ENCODE assay signal across 26 cellular contexts in the genomic region with DNA sequence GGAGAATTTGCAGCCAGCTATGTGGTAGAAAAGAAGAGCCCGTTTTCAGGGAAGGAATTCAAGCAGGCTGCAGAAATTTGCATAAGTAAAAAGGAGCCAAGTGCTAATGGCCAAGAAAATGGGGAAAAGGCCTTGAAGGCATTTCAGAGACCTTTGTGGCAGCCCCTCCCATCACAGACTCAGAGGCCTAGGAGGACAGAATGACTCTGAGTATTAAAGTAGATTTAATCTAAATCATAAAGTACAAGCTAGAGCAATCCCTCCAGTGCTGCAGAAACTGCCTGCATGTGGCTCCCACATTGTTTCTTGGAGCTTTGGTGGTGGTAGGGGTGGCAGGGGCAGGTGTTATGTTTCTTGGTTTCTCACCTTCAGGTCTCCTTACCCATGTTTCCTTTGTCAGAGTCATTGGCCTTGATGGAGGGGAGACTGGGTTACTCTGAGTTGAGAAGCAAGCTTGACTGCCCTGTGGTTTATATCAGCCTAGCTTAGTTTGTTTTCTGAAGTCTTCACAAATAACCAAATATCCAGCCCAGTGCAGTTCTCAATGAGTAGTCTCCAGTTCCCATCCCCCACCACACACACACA. TPM values are rescaled to one million over a fixed set of nuclear protein-coding genes. Genes with fewer than 3 reads are reported as not detected.
DNase-seq lines count a peak whose midpoint lies in the region; ATAC-seq and TF ChIP-seq lines count a peak whose summit lies in the region.
"Had no signal": no experiment of that assay in that cellular context is flagged by ENCODE, and none has a peak within 500 bp of the region (broad histone marks: within the 10 kb centered on the region; RNA-seq: fewer than 3 reads in every experiment).

No MANE protein-coding gene starts in this region.

- H3K9me3 ChIP-seq in CD8-positive, alpha-beta T cell (ENCODE audit: low read length): no peaks in the 10 kb centered on the region
- no peaks in the 10 kb centered on the region for H3K9me3 ChIP-seq in gastroesophageal sphincter
- no peaks in the 10 kb centered on the region for H3K9me3 ChIP-seq in trophoblast cell (ENCODE audit: insufficient read depth, low read depth, low read length)
- H3K9me3 ChIP-seq: BE2C, Peyer's patch, tibial artery had no signal

- POLR2A ChIA-PET in CD8-positive, alpha-beta T cell (lab: Charles Lee): interaction anchor here (0.7 to 2.3 kb wide), 7 partner anchors 9 to 49 kb away, joined by 3 to 5 read pairs (median 4); partner anchors contain the start of gene GSTO1

- no peaks in the 10 kb centered on the region for H3K36me3 ChIP-seq in CD8-positive, alpha-beta T cell (ENCODE audit: insufficient read depth, low read length)
- peaks cover 0 to 7% of the 10 kb centered on the region in 2 donors for H3K36me3 ChIP-seq in gastroesophageal sphincter
- H3K36me3 ChIP-seq in trophoblast cell (ENCODE audit: control insufficient read depth in 1 of 2, insufficient read depth in 2 of 2, low read length in 2 of 2): no peaks in the 10 kb centered on the region
- H3K36me3 ChIP-seq: BE2C, Peyer's patch, SJCRH30, tibial artery had no signal

- peak overlapping the region; percentile 13 to 42 for H3K27ac Mint-ChIP-seq in activated naive CD4-positive, alpha-beta T cell treated with anti-CD3 and anti-CD28 coated beads, Interleukin-2, amount 50 U/mL, for 72 hours
- peak overlapping the region; percentile 70 for H3K27ac Mint-ChIP-seq in CD8-positive, alpha-beta T cell
- H3K27ac Mint-ChIP-seq: activated T-helper 2 cell treated with anti-CD3 and anti-CD28 coated beads, Interferon-gamma antibody, Interleukin-2, Interleukin-4, amounts not matched to agents 10 μg/mL and 5 μg/mL and 100 μg/mL, durations not matched to agents 14 hours and 24 hours and 36 hours; brain; stimulated activated naive CD8-positive, alpha-beta T cell treated with anti-CD3 and anti-CD28 coated beads, Interleukin-15, Interleukin-2, amounts not matched to agents 100 ng/mL and 50 ng/mL, for 24 hours had no signal

- H3K14ac ChIP-seq in trophoblast cell (ENCODE audit: low read length): no peak overlapping the region

- no peak for TF ChIP-seq EP300 in gastroesophageal sphincter (IDR thresholded peaks at IDR 0.05)

- H3K18ac ChIP-seq in trophoblast cell (ENCODE audit: low read length): no peak overlapping the region

- no peak for TF ChIP-seq CTCF in CD8-positive, alpha-beta T cell (IDR thresholded peaks at IDR 0.05)
- TF ChIP-seq CTCF in gastroesophageal sphincter (IDR thresholded peaks at IDR 0.05): no peak

- H3K27me3 Mint-ChIP-seq in CD8-positive, alpha-beta T cell (ENCODE audit: low read depth): no peaks in the 10 kb centered on the region
- H3K27me3 Mint-ChIP-seq: stimulated activated naive CD8-positive, alpha-beta T cell treated with anti-CD3 and anti-CD28 coated beads, Interleukin-15, Interleukin-2, amounts not matched to agents 100 ng/mL and 50 ng/mL, for 24 hours had no signal

- H4K12ac ChIP-seq in trophoblast cell (ENCODE audit: low read depth, low read length): no peak overlapping the region

- H3K4ac ChIP-seq in trophoblast cell (ENCODE audit: low read depth, low read length): no peak overlapping the region

- H3K27ac ChIP-seq in CD8-positive, alpha-beta T cell (ENCODE audit: low read depth, low read length): no peak overlapping the region
- peak overlapping the region in 3 of 4 donors; percentile 89 to 98 (median 95) for H3K27ac ChIP-seq in gastroesophageal sphincter
- H3K27ac ChIP-seq in trophoblast cell (ENCODE audit: low read depth, low read length): no peak overlapping the region
- H3K27ac ChIP-seq: Peyer's patch, SJCRH30, skin epidermis had no signal

- H2BK5ac ChIP-seq in trophoblast cell (ENCODE audit: low read depth, low read length, poor library complexity): peak overlapping the region; percentile 11

- H2AFZ ChIP-seq in trophoblast cell (ENCODE audit: insufficient read depth, low read length, poor library complexity): no peak overlapping the region

- H3K4me3 Mint-ChIP-seq in CD8-positive, alpha-beta T cell: no peak overlapping the region
- H3K4me3 Mint-ChIP-seq: brain; naive B cell; stimulated activated naive CD8-positive, alpha-beta T cell treated with anti-CD3 and anti-CD28 coated beads, Interleukin-15, Interleukin-2, amounts not matched to agents 100 ng/mL and 50 ng/mL, for 24 hours had no signal

- DNase-seq in activated naive CD4-positive, alpha-beta T cell treated with anti-CD3 and anti-CD28 coated beads, Interleukin-2, amount 50 U/mL, for 72 hours (ENCODE audit: low spot score in 2 of 2): no peak
- no peak for DNase-seq in activated naive CD4-positive, alpha-beta T cell treated with anti-CD3 and anti-CD28 coated beads, Interleukin-2, amount 50 U/mL, for 16 hours
- DNase-seq in CD8-positive, alpha-beta T cell: no peak
- DNase-seq in trophoblast cell (no peak), hypothalamus (lab: John Stamatoyannopoulos, UW) (no peak), mucosa of gallbladder (ENCODE audit: low spot score) (no peak)
- DNase-seq in activated CD4-positive, alpha-beta T cell treated with anti-CD3 and anti-CD28 coated beads, Interleukin-2, amount 50 U/mL, for 4 hours: no peak
- DNase-seq: ACHN; activated CD4-positive, alpha-beta T cell treated with anti-CD3 and anti-CD28 coated beads, Interleukin-2, amount 50 U/mL, for 48 hours; BE2C; DND-41; effector CD4-positive, alpha-beta T cell; HCEC 1CT; left colon; naive B cell; NCI-H1092 treated with DMSO at 0.1 percent for 48 hours; NCI-H1930; NCI-H526; Peyer's patch; SJCRH30; tibial artery had no signal

- peaks cover 74% of the 10 kb centered on the region for H3K4me1 Mint-ChIP-seq in CD8-positive, alpha-beta T cell (ENCODE audit: low read depth)

- no peak overlapping the region for H2BK120ac ChIP-seq in trophoblast cell (ENCODE audit: insufficient read depth, low read length, poor library complexity)

- no peak overlapping the region for H3K4me2 ChIP-seq in trophoblast cell (ENCODE audit: low read length)

- no peaks in the 10 kb centered on the region for H3K27me3 ChIP-seq in CD8-positive, alpha-beta T cell (ENCODE audit: insufficient read depth, low read length)
- no peaks in the 10 kb centered on the region for H3K27me3 ChIP-seq in gastroesophageal sphincter
- no peaks in the 10 kb centered on the region for H3K27me3 ChIP-seq in trophoblast cell (ENCODE audit: insufficient read depth, low read length)
- H3K27me3 ChIP-seq: BE2C, Peyer's patch, tibial artery had no signal

- no peak overlapping the region for H4K8ac ChIP-seq in trophoblast cell (ENCODE audit: low read depth, low read length)

- WGBS in gastroesophageal sphincter (ENCODE audit: low coverage in 1 of 2), 2 donors: 0% methylated on average over 1 of the region's 1 CpG
- no CpG with 5 or more reads among the region's 1 CpG for WGBS in trophoblast cell (ENCODE audit: extremely low coverage, insufficient coverage, insufficient read length)

- no peak overlapping the region for H3K4me3 ChIP-seq in CD8-positive, alpha-beta T cell (ENCODE audit: low read depth, low read length)
- H3K4me3 ChIP-seq in gastroesophageal sphincter (no peak overlapping the region), trophoblast cell (ENCODE audit: low read depth, low read length) (no peak overlapping the region)
- H3K4me3 ChIP-seq: Peyer's patch, SJCRH30, skin epidermis, tibial artery had no signal

- peaks cover 0 to 13% of the 10 kb centered on the region in 2 donors for H3K9me3 Mint-ChIP-seq in activated naive CD4-positive, alpha-beta T cell treated with anti-CD3 and anti-CD28 coated beads, Interleukin-2, amount 50 U/mL, for 72 hours
- no peaks in the 10 kb centered on the region for H3K9me3 Mint-ChIP-seq in CD8-positive, alpha-beta T cell
- H3K9me3 Mint-ChIP-seq: naive B cell had no signal

- no peak overlapping the region for H2AK5ac ChIP-seq in trophoblast cell (ENCODE audit: low read length)

- CTCF ChIA-PET in CD8-positive, alpha-beta T cell (lab: Charles Lee): interaction anchor here (0.9 to 15.4 kb wide), 7 partner anchors 9 to 46 kb away, joined by 3 to 309 read pairs (median 4); partner anchors contain the start of genes CFAP58 and ITPRIP

- H3K36me3 Mint-ChIP-seq in activated naive CD4-positive, alpha-beta T cell treated with anti-CD3 and anti-CD28 coated beads, Interleukin-2, amount 50 U/mL, for 72 hours: peaks cover 0 to 33% of the 10 kb centered on the region in 2 donors
- no peaks in the 10 kb centered on the region for H3K36me3 Mint-ChIP-seq in CD8-positive, alpha-beta T cell
- H3K36me3 Mint-ChIP-seq: naive B cell had no signal

- intact Hi-C loops in CD8-positive, alpha-beta T cell (cut with DNase I, micrococcal nuclease): no loop called here

- no peak overlapping the region for H3K9ac ChIP-seq in trophoblast cell (ENCODE audit: low read length)

- peak overlapping the region; percentile 27 for H2BK12ac ChIP-seq in trophoblast cell (ENCODE audit: low read length)

- no peak for TF ChIP-seq POLR2A in gastroesophageal sphincter (IDR thresholded peaks at IDR 0.05)

- H3K23ac ChIP-seq in trophoblast cell (ENCODE audit: low read length): no peak overlapping the region

- no peak overlapping the region for H4K91ac ChIP-seq in trophoblast cell (ENCODE audit: low read depth, low read length)

- ATAC-seq in activated naive CD4-positive, alpha-beta T cell treated with anti-CD3 and anti-CD28 coated beads, Interleukin-2, amount 50 U/mL, for 72 hours: no peak
- no peak for ATAC-seq in CD8-positive, alpha-beta T cell
- ATAC-seq in gastroesophageal sphincter: no peak
- ATAC-seq: left colon had no signal

- no peaks in the 10 kb centered on the region for H3K79me2 ChIP-seq in trophoblast cell (ENCODE audit: control insufficient read depth, insufficient read depth, low read length, poor library complexity)

- H3K79me1 ChIP-seq in trophoblast cell (ENCODE audit: low read length): peaks cover 5% of the 10 kb centered on the region

- peaks cover 60% of the 10 kb centered on the region for H3K4me1 ChIP-seq in CD8-positive, alpha-beta T cell (ENCODE audit: insufficient read depth, low read length)
- peaks cover 10 to 85% (median 38%) of the 10 kb centered on the region in 3 donors for H3K4me1 ChIP-seq in gastroesophageal sphincter
- H3K4me1 ChIP-seq in trophoblast cell (ENCODE audit: control insufficient read depth in 1 of 2, insufficient read depth in 2 of 2, low read length in 2 of 2): peaks cover 11 to 19% of the 10 kb centered on the region in 2 experiments

RNA-seq across cellular contexts. Expression of gene ITPRIP, which starts 34.6 kb away (rescaled TPM):
- total RNA-seq in activated naive CD4-positive, alpha-beta T cell treated with anti-CD3 and anti-CD28 coated beads, Interleukin-2, amount 50 U/mL, for 72 hours: 10 to 100 TPM; 19.6 to 26.1 TPM
- 100 to 1,000 TPM; 212 to 214 TPM for total RNA-seq in CD8-positive, alpha-beta T cell
- total RNA-seq in gastroesophageal sphincter (10 to 100 TPM; 18.1 to 31.5 (median 22.8) TPM), mucosa of gallbladder (14.8 TPM)
- 15.6 and 16.0 TPM in 2 replicates for polyA plus RNA-seq in trophoblast cell (2013)

RNA-seq across cellular contexts. Expression of gene GSTO2, which starts 34.7 kb away (rescaled TPM):
- total RNA-seq in activated naive CD4-positive, alpha-beta T cell treated with anti-CD3 and anti-CD28 coated beads, Interleukin-2, amount 50 U/mL, for 72 hours: 1 to 10 TPM; 1.4 to 1.6 TPM
- under 1 TPM; 0.49 to 0.75 TPM for total RNA-seq in CD8-positive, alpha-beta T cell
- total RNA-seq in gastroesophageal sphincter: 1 to 10 TPM in 1 of 4 donors, under 1 TPM in 3; 0.15 to 1.3 (median 0.21) TPM
- polyA plus RNA-seq in trophoblast cell (2013): 1.3 TPM in 2 replicates
- total RNA-seq in mucosa of gallbladder: 17.2 TPM

RNA-seq across cellular contexts. Expression of gene GSTO1, which starts 49.0 kb away (rescaled TPM):
- 100 to 1,000 TPM; 232 to 431 TPM for total RNA-seq in activated naive CD4-positive, alpha-beta T cell treated with anti-CD3 and anti-CD28 coated beads, Interleukin-2, amount 50 U/mL, for 72 hours
- 10 to 100 TPM in 1 of 2 experiments, 1 to 10 TPM in 1; 9.8 to 11.8 TPM for total RNA-seq in CD8-positive, alpha-beta T cell
- total RNA-seq in gastroesophageal sphincter: 100 to 1,000 TPM; 124 to 153 (median 149) TPM
- 84.3 and 85.5 TPM in 2 replicates for polyA plus RNA-seq in trophoblast cell (2013)
- total RNA-seq in mucosa of gallbladder: 95.0 TPM

RNA-seq across cellular contexts. Expression of gene CFAP58, which starts 49.9 kb away (rescaled TPM):
- 1 to 10 TPM; 1.3 to 1.5 TPM for total RNA-seq in activated naive CD4-positive, alpha-beta T cell treated with anti-CD3 and anti-CD28 coated beads, Interleukin-2, amount 50 U/mL, for 72 hours
- not detected for total RNA-seq in CD8-positive, alpha-beta T cell
- 1 to 10 TPM in 3 of 4 donors, under 1 TPM in 1; 0.27 to 1.6 (median 1.3) TPM for total RNA-seq in gastroesophageal sphincter
- polyA plus RNA-seq in trophoblast cell (2013): 0.68 and 0.77 TPM in 2 replicates
- total RNA-seq in mucosa of gallbladder: 0.12 TPM
- total RNA-seq: SJCRH30 had no signal

Comparison
In these comparisons a context has a peak if more than half of its experiments do, and no peak if none do; other contexts are left out.
1. H3K27ac ChIP-seq: peak in gastroesophageal sphincter (3 of 4); none in CD8-positive, alpha-beta T cell (single experiment) and trophoblast cell (single experiment).
2. RNA of gene ITPRIP, which starts 34.6 kb away (total RNA-seq): 212 to 214 TPM in CD8-positive, alpha-beta T cell; 19.6 to 26.1 TPM in activated naive CD4-positive, alpha-beta T cell treated with anti-CD3 and anti-CD28 coated beads, Interleukin-2, amount 50 U/mL, for 72 hours, 18.1 to 31.5 TPM in gastroesophageal sphincter and 14.8 TPM in mucosa of gallbladder (single experiment); every median in the first group is over 4 times any median in the second.